ENCODE assay signal across 8 cellular contexts in the genomic region with DNA sequence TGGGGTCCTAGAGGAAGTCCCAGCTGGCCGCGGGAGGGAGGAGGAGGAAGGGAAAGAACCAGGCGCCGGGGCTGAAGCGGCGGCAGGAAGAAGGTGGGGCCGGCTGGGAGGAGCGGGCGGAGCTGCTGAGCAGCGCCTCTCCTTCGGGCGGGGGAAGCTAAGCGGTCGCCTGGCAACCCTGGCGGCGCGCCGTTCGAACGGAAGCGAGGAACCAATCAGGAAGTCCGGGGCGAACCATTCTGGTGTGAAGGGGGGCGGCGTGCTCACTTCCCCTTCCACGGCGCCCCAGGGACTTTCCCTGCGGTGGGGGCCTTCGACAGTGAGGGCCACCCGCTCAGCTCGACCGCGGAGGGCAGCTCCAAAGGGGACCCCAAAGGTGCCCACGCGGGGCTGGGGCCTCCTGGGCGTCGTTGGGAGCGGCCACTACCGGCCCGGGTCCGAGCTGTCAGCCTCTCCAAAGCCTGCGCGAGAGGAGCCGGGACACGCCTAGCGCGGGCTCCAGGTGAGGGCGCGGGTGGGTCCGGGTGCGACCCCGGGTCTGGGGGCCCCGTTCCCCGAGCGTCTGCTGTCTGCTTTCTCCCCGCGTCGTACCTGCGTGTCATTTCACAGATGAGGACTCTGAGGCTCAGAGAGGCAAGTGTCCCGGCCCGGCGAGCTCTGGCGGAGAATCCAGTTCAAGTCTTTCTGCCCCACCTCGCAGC. TPM values are rescaled to one million over a fixed set of nuclear protein-coding genes. Genes with fewer than 3 reads are reported as not detected.
DNase-seq lines count a peak whose midpoint lies in the region; ATAC-seq and TF ChIP-seq lines count a peak whose summit lies in the region.

Gene FAM110A (plus strand): TSS at position 266 of the 701 bp plus-strand sequence. CDS start 11,090 bp downstream, outside the sequence.

- under 1% methylated on average over 45 of the region's 64 CpGs for WGBS in prostate gland
- 1% methylated on average over 64 of the region's 64 CpGs for WGBS in urinary bladder

- H3K4me1 ChIP-seq in prostate gland (replicated peaks) (peaks cover 8% of the 10 kb centered on the region), urinary bladder (ENCODE audit: insufficient read depth) (no peaks in the 10 kb centered on the region)

- H3K27ac ChIP-seq in prostate gland (peak within 1 kb of the TSS; percentile 69 to 75), urinary bladder (ENCODE audit: low read depth) (peak within 1 kb of the TSS; percentile 54)

- H3K4me3 ChIP-seq in prostate gland (peak within 1 kb of the TSS; percentile 75 to 80), urinary bladder (ENCODE audit: low read depth, low read length) (peak within 1 kb of the TSS; percentile 71)

- TF ChIP-seq POLR2A in prostate gland (IDR thresholded peaks at IDR 0.05) = peak; percentile 46

- no peaks in the 10 kb centered on the region for H3K27me3 ChIP-seq in prostate gland (replicated peaks; ENCODE audit: insufficient read depth)

- DNase-seq in NCI-H187 (lab: John Stamatoyannopoulos, UW) (peak; percentile 92 to 93), T-helper 2 cell (peak; percentile 90 to 97 (median 94)), amygdala (lab: John Stamatoyannopoulos, UW) (peak in 55 of 56 donors; percentile 12 to 94 (median 83)), left ventricle myocardium superior (peak; percentile 99), prostate gland (ENCODE audit: low spot score) (peak; percentile 97)

- TF ChIP-seq CTCF in prostate gland (IDR thresholded peaks at IDR 0.05) = peak in 1 of 4 experiments; percentile 11

- H3K9me3 ChIP-seq in prostate gland = no peaks in the 10 kb centered on the region

- H3K36me3 ChIP-seq in prostate gland = no peaks in the 10 kb centered on the region
- no peaks in the 10 kb centered on the region for H3K36me3 ChIP-seq in urinary bladder (ENCODE audit: insufficient read depth)

- intact Hi-C loops in left ventricle myocardium superior (cut with micrococcal nuclease) = no loop called here
- intact Hi-C loops in prostate gland (cut with DNase I) = no loop called here

- ATAC-seq in GM18502 (IDR thresholded peaks at IDR 0.05; ENCODE audit: poor library complexity, unreplicated experiment) (peak; percentile 93), HG02943 (IDR thresholded peaks at IDR 0.05; ENCODE audit: low read depth, unreplicated experiment) (peak; percentile 89), left ventricle myocardium superior (peak; percentile 97)

RNA-seq across cellular contexts. Expression of gene FAM110A, which starts in this region (rescaled TPM):
- total RNA-seq in left ventricle myocardium superior (3.1 TPM), prostate gland (10 to 100 TPM; 15.5 to 33.0 TPM), urinary bladder (3.3 TPM)
- 6.9 TPM for polyA plus RNA-seq in urinary bladder

Comparison
In these comparisons a context has a peak if more than half of its experiments do, and no peak if none do; other contexts are left out.
1. Peak in every context shown above with its lines: DNase-seq, ATAC-seq, H3K4me3 ChIP-seq and H3K27ac ChIP-seq.